8 cellular contexts compared by ENCODE assay signal in the genomic region with DNA sequence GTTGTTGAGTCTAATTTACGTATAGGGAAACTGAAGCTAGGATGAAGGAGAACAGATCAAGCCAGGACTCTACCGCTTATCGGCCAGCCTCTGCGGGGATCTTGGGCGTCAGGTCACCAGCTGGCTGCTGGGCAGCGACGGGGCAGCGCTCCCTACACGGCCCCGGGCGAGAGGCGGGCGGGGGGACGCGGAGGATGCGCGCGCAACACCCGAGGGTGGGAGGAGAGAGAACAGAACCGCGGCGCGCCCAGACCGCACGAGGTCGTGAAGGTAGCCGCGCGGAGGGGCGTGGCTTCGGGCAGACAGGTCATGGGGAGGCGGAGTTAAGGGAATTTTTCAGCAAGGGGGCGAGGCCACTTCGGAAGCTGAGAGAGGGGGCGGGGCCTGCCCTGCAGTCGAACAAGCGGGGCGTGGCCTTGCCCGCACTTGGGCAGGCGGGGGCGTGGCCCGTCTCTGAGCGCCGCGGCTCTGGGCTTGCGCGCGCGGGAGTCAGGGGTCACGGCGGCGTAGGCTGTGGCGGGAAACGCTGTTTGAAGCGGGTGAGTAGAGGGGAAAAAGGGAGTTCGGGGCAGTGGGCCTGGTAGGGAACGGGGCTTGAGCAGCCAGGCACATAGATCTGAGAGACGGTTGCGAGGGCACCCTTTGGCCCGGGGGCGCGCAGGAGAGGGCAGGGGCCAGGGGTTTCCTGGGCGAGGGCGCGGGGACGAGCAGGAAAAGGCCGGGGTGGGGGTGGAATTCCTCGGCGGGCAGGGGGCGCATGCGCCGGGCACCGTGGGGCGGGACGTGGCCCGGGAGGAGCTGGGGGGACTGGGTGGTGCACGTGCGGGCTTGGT. TPM values are rescaled to one million over a fixed set of nuclear protein-coding genes. Genes with fewer than 3 reads are reported as not detected.
A peak's percentile ranks its signal among the peaks of the same experiment; 100 is the strongest.
DNase-seq lines count a peak whose midpoint lies in the region; ATAC-seq and TF ChIP-seq lines count a peak whose summit lies in the region.

TSS of gene POLD1 (plus strand) at position 496 of the 833 bp plus-strand sequence. CDS start 14,505 bp downstream, outside the sequence.

- H3K36me3 Mint-ChIP-seq in activated B cell treated with CpG ODN at 0.5 μM for 24 hours (ENCODE audit: low read depth) (peaks cover 48% of the 10 kb centered on the region), immature natural killer cell (peaks cover 12 to 24% (median 16%) of the 10 kb centered on the region in 3 donors)

- no peaks in the 10 kb centered on the region for H3K9me3 Mint-ChIP-seq in activated B cell treated with CpG ODN at 0.5 μM for 24 hours
- no peaks in the 10 kb centered on the region for H3K9me3 Mint-ChIP-seq in immature natural killer cell

- H3K9me3 ChIP-seq in AG04450 (ENCODE audit: control insufficient read depth, insufficient read depth, low read length) (no peaks in the 10 kb centered on the region; the same call in 1 of the 2 replicates), spleen (no peaks in the 10 kb centered on the region)

- peaks cover 6 to 73% (median 40%) of the 10 kb centered on the region in 6 donors for H3K4me1 ChIP-seq in spleen

- ATAC-seq in HG03196 (IDR thresholded peaks at IDR 0.05; ENCODE audit: unreplicated experiment) (peak; percentile 64), activated B cell treated with CpG ODN at 0.5 μM for 24 hours (ENCODE audit: low read depth) (peak; percentile 94)

- TF ChIP-seq CTCF in AG04450 (IDR thresholded peaks at IDR 0.05; ENCODE audit: low read depth, low read length) (no peak), activated B cell treated with CpG ODN at 0.5 μM for 24 hours (IDR thresholded peaks at IDR 0.05) (no peak), spleen (IDR thresholded peaks at IDR 0.05 in 8 of 11, conservative IDR thresholded peaks at IDR 0.05 in 3 of 11) (peak in 2 of 11 experiments; percentile 31 to 35)

- WGBS in spleen, 5 donors, result 0 to 1% (median 1%) methylated on average over 67 to 78 of the region's 78 CpGs

- H3K27ac ChIP-seq in AG04450 (ENCODE audit: low read depth, low read length) (peak within 1 kb of the TSS; percentile 89), caudate nucleus (ENCODE audit: low read depth, low read length) (peak within 1 kb of the TSS; percentile 86), spleen (peak within 1 kb of the TSS; percentile 61 to 94 (median 88))

- no peaks in the 10 kb centered on the region for H3K27me3 Mint-ChIP-seq in activated B cell treated with CpG ODN at 0.5 μM for 24 hours
- H3K27me3 Mint-ChIP-seq in immature natural killer cell (ENCODE audit: low read depth in 3 of 3), result peaks cover 15 to 20% (median 19%) of the 10 kb centered on the region in 3 donors

- CTCF ChIA-PET in AG04450 (lab: Charles Lee), result interaction anchor here (1.2 kb wide), 1 partner anchor 16 kb away, joined by 6 read pairs; no protein-coding TSS in a partner anchor
- CTCF ChIA-PET in activated B cell treated with CpG ODN at 0.5 μM for 24 hours (lab: Charles Lee), result interaction anchor here (0.7 to 1.8 kb wide), 2 partner anchors 15 to 31 kb away, joined by 3 to 6 read pairs; no protein-coding TSS in a partner anchor

- POLR2A ChIA-PET in AG04450 (lab: Yijun Ruan, JAX) (interaction anchor here (1.0 kb wide), 2 partner anchors 8 to 406 kb away, joined by 3 to 7 read pairs; partner anchors contain the start of genes ACP4 and NR1H2), activated B cell treated with CpG ODN at 0.5 μM for 24 hours (lab: Charles Lee) (interaction anchor here (0.6 to 3.3 kb wide), 22 partner anchors 9 to 934 kb away, joined by 3 to 23 read pairs (median 6); partner anchors contain the start of genes JOSD2, KCNC3, MYBPC2 and NR1H2)

- in situ Hi-C loops in GM18951 (cut with MboI; ENCODE audit: low sequenced_read_pairs, unreplicated experiment), result no loop called here

- peaks cover 3 to 61% (median 40%) of the 10 kb centered on the region in 6 donors for H3K36me3 ChIP-seq in spleen

- H3K4me3 ChIP-seq in AG04450 (ENCODE audit: low read depth, low read length) (peak within 1 kb of the TSS; percentile 73), spleen (peak within 1 kb of the TSS; percentile 41 to 88 (median 66))

- peak; percentile 92 for DNase-seq in AG04450 (ENCODE audit: low read depth, low spot score)
- DNase-seq in NCI-H345 (lab: John Stamatoyannopoulos, UW), result peak; percentile 96
- peak; percentile 97 for DNase-seq in activated B cell treated with CpG ODN at 0.5 μM for 24 hours
- DNase-seq in caudate nucleus (lab: John Stamatoyannopoulos, UW), result peak in 60 of 61 donors; percentile 29 to 97 (median 90)
- peak; percentile 99 for DNase-seq in immature natural killer cell
- DNase-seq in spleen, result peak; percentile 100

- H3K4me1 Mint-ChIP-seq in activated B cell treated with CpG ODN at 0.5 μM for 24 hours (peaks cover 28% of the 10 kb centered on the region), immature natural killer cell (peaks cover 32 to 34% of the 10 kb centered on the region in 2 donors)

- H3K27ac Mint-ChIP-seq in activated B cell treated with CpG ODN at 0.5 μM for 24 hours (peak within 1 kb of the TSS; percentile 85), immature natural killer cell (peak within 1 kb of the TSS; percentile 88 to 96 (median 92))

- intact Hi-C loops in activated B cell treated with CpG ODN at 0.5 μM for 24 hours (cut with micrococcal nuclease), result loop anchor here (1.0 to 2.0 kb wide), 6 partner anchors 8 to 421 kb away; partner anchors contain the start of genes JOSD2, KCNC3 and NR1H2
- intact Hi-C loops in spleen (cut with DNase I; ENCODE audit: low total_unique reads), result no loop called here

- TF ChIP-seq POLR2A in GM18951 (IDR thresholded peaks at IDR 0.05; ENCODE audit: extremely low read depth, insufficient read depth, insufficient read length), result peak; percentile 69
- peak in 1 of 3 donors; percentile 40 for TF ChIP-seq POLR2A in spleen (IDR thresholded peaks at IDR 0.05)

- H3K27me3 ChIP-seq in AG04450 (ENCODE audit: control insufficient read depth, insufficient read depth, low read length) (no peaks in the 10 kb centered on the region), spleen (replicated peaks in 1 of 7) (no peaks in the 10 kb centered on the region)

- H3K4me3 Mint-ChIP-seq in activated B cell treated with CpG ODN at 0.5 μM for 24 hours (peak within 1 kb of the TSS; percentile 96), immature natural killer cell (peak within 1 kb of the TSS; percentile 90 to 99 (median 91))

RNA-seq across cellular contexts. Expression of gene POLD1, which starts in this region (rescaled TPM):
- polyA plus RNA-seq in AG04450 (2011; rRNA removed) (5.1 and 6.2 TPM in 2 replicates), immature natural killer cell (10 to 100 TPM; 14.5 to 24.8 (median 22.8) TPM), spleen (10 to 100 TPM; 50.9 to 66.6 (median 66.5) TPM)
- 9.1 and 14.7 TPM in 2 replicates for polyA minus RNA-seq in AG04450 (2011; rRNA and poly(A)+ RNA removed)
- total RNA-seq in activated B cell treated with CpG ODN at 0.5 μM for 24 hours (58.8 and 65.5 TPM in 2 replicates), spleen (10 to 100 TPM; 26.5 to 39.9 (median 28.2) TPM)

Comparison
In these comparisons a context has a peak if more than half of its experiments do, and no peak if none do; other contexts are left out.
1. Peak in every context shown above with its lines: DNase-seq, ATAC-seq, H3K4me3 ChIP-seq and H3K27ac ChIP-seq.